ENCODE assay signal across 8 cellular contexts in the genomic region with DNA sequence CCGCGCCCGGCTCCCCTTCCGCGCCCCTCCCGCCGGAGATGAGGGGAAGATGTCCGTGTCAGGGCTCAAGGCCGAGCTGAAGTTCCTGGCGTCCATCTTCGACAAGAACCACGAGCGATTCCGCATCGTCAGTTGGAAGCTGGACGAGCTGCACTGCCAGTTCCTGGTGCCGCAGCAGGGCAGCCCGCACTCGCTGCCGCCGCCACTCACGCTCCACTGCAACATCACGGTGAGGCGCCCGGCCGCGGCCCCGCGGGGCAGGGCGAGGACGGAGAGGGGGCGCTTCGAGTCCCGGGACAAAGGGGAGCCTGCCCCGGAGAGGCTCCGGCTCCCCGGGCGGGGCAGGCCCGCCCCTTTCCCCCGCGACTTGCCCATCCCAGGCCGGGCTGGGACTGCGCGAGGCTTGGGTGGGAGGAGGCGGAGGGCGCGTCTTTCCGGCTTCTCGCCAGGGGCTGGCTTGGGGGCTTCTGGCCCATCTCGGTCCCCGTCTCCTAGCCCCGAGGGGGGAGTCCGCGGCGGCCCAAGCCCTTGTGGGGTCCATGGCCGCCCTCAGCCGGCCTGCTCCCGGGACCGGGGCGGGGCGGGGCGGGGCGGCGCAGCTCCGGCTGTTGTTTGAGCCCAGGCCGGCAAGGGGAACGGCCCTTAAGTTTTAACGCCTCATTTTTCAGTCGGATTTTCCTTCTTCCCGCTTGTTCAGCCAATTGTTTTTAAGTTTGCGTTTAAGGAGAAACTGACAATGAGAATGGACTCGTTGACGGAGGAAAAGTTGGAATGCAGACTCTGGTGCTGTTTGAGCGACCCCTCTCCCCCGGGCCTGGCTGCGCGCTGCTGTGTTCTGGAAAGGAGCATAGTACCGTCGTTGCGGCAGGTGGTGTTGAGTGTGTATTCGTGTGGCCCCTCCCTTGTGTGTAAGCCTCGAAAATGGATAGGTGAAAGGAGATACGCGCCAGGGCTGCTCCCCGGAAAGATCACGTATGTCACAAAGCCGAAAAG. TPM values are rescaled to one million over a fixed set of nuclear protein-coding genes. Genes with fewer than 3 reads are reported as not detected.
DNase-seq lines count a peak whose midpoint lies in the region; ATAC-seq and TF ChIP-seq lines count a peak whose summit lies in the region.

No MANE protein-coding gene starts in this region.

- no peaks in the 10 kb centered on the region for H3K9me3 ChIP-seq in RWPE2 (ENCODE audit: severe bottlenecking)
- no peaks in the 10 kb centered on the region for H3K9me3 ChIP-seq in suprapubic skin

- H3K27me3 ChIP-seq in BJ (ENCODE audit: control insufficient read depth, insufficient read depth, low read length) (no peaks in the 10 kb centered on the region), RWPE2 (ENCODE audit: insufficient read depth, poor library complexity, severe bottlenecking) (no peaks in the 10 kb centered on the region), foreskin keratinocyte (no peaks in the 10 kb centered on the region), suprapubic skin (no peaks in the 10 kb centered on the region)

- POLR2A ChIA-PET in BJ (lab: Charles Lee), result no interaction called here

- no peaks in the 10 kb centered on the region for H3K9me3 Mint-ChIP-seq in neural crest cell

- peaks cover 39% of the 10 kb centered on the region for H3K4me1 Mint-ChIP-seq in neural crest cell

- no peak for TF ChIP-seq EP300 in suprapubic skin (IDR thresholded peaks at IDR 0.05)

- H3K36me3 Mint-ChIP-seq in neural crest cell (ENCODE audit: low read depth), result no peaks in the 10 kb centered on the region

- CTCF ChIA-PET in BJ (lab: Yijun Ruan, JAX), result interaction anchor here (1.0 kb wide), 1 partner anchor 56 kb away, joined by 3 read pairs; no protein-coding TSS in a partner anchor

- H3K4me3 Mint-ChIP-seq in neural crest cell, result peak overlapping the region; percentile 94

- H3K27me3 Mint-ChIP-seq in neural crest cell (ENCODE audit: low read depth), result peaks cover 17% of the 10 kb centered on the region

- H3K27ac ChIP-seq in RWPE2 (ENCODE audit: poor library complexity, severe bottlenecking) (peak overlapping the region; percentile 72), foreskin keratinocyte (peak overlapping the region; percentile 90), suprapubic skin (peak overlapping the region; percentile 96)

- H3K4me3 ChIP-seq in BJ (ENCODE audit: low read depth, low read length), result peak overlapping the region; percentile 80
- H3K4me3 ChIP-seq in RWPE2 (ENCODE audit: severe bottlenecking), result peak overlapping the region; percentile 94
- peak overlapping the region; percentile 93 for H3K4me3 ChIP-seq in suprapubic skin

- H3K27ac Mint-ChIP-seq in neural crest cell (ENCODE audit: unreplicated experiment), result peak overlapping the region; percentile 76

- TF ChIP-seq CTCF in BJ (IDR thresholded peaks at IDR 0.05; ENCODE audit: insufficient read depth, low read depth, low read length), result no peak
- peak; percentile 4 for TF ChIP-seq CTCF in RWPE2 (IDR thresholded peaks at IDR 0.05; ENCODE audit: poor library complexity, severe bottlenecking)
- no peak for TF ChIP-seq CTCF in foreskin keratinocyte (conservative IDR thresholded peaks at IDR 0.05)
- no peak for TF ChIP-seq CTCF in neural crest cell (conservative IDR thresholded peaks at IDR 0.05)
- no peak for TF ChIP-seq CTCF in suprapubic skin (IDR thresholded peaks at IDR 0.05)

- ATAC-seq in GM19372 (IDR thresholded peaks at IDR 0.05; ENCODE audit: low read depth, unreplicated experiment), result peak; percentile 45
- peak; percentile 76 for ATAC-seq in RWPE2 (ENCODE audit: low read depth)
- ATAC-seq in foreskin keratinocyte, result peak; percentile 79

- H3K36me3 ChIP-seq in BJ (ENCODE audit: control insufficient read depth, insufficient read depth, low read length) (no peaks in the 10 kb centered on the region), RWPE2 (ENCODE audit: low read depth) (peaks cover 12% of the 10 kb centered on the region), suprapubic skin (no peaks in the 10 kb centered on the region)

- peaks cover 30% of the 10 kb centered on the region for H3K4me1 ChIP-seq in RWPE2 (ENCODE audit: insufficient read depth, poor library complexity, severe bottlenecking)
- H3K4me1 ChIP-seq in foreskin keratinocyte, result peaks cover 12% of the 10 kb centered on the region
- H3K4me1 ChIP-seq in suprapubic skin, result peaks cover 45% of the 10 kb centered on the region

- 2% methylated on average over 33 of the region's 87 CpGs for WGBS in suprapubic skin

- peak in 1 of 2 donors; percentile 47 for TF ChIP-seq POLR2A in suprapubic skin (IDR thresholded peaks at IDR 0.05)

- DNase-seq in BJ (ENCODE audit: low read depth) (peak; percentile 4), HK-2 (ENCODE audit: unreplicated experiment) (peak; percentile 59), RWPE2 (ENCODE audit: low spot score) (peak; percentile 78), foreskin keratinocyte (peak; percentile 31 to 66), neural crest cell (ENCODE audit: low read depth, low spot score) (peak; percentile 44), suprapubic skin (ENCODE audit: low spot score in 2 of 2) (peak; percentile 77 to 80)
- DNase-seq in activated naive CD4-positive, alpha-beta T cell (lab: John Stamatoyannopoulos, UW), result peak; percentile 22 to 43 (median 29)

RNA-seq across cellular contexts. Expression of gene UBE2Q2, which starts 0.7 kb away (rescaled TPM):
- polyA plus RNA-seq in BJ (2011; rRNA removed), result 22.6 and 33.9 TPM in 2 replicates
- polyA minus RNA-seq in BJ (2011; rRNA and poly(A)+ RNA removed), result 11.1 and 15.5 TPM in 2 replicates
- 32.1 and 34.5 TPM in 2 replicates for total RNA-seq in foreskin keratinocyte
- 17.4 and 18.9 TPM in 2 replicates for polyA plus RNA-seq in foreskin keratinocyte
- total RNA-seq in neural crest cell, result 28.7 and 30.0 TPM in 2 replicates
- total RNA-seq in suprapubic skin, result 10 to 100 TPM; 15.1 to 21.2 (median 19.3) TPM

RNA-seq across cellular contexts. Expression of gene FBXO22, which starts 59.8 kb away (rescaled TPM):
- 31.8 and 51.6 TPM in 2 replicates for polyA plus RNA-seq in BJ (2011; rRNA removed)
- polyA minus RNA-seq in BJ (2011; rRNA and poly(A)+ RNA removed), result 20.7 and 27.6 TPM in 2 replicates
- 48.4 and 52.7 TPM in 2 replicates for total RNA-seq in foreskin keratinocyte
- 39.4 and 50.0 TPM in 2 replicates for polyA plus RNA-seq in foreskin keratinocyte
- 51.9 and 53.8 TPM in 2 replicates for total RNA-seq in neural crest cell
- 10 to 100 TPM; 17.2 to 33.4 (median 22.2) TPM for total RNA-seq in suprapubic skin

Comparison
In these comparisons a context has a peak if more than half of its experiments do, and no peak if none do; other contexts are left out.
1. Peak in every context shown above with its lines: DNase-seq, ATAC-seq, H3K4me3 ChIP-seq and H3K27ac ChIP-seq.
2. DNase-seq: peak in every context shown above with its lines; median percentile 78 in suprapubic skin; 78 in RWPE2; 59 in HK-2; 48 in foreskin keratinocyte; 44 in neural crest cell; 29 in activated naive CD4-positive, alpha-beta T cell; 4 in BJ.